Comparison of ENCODE assay signal across 1 cellular context in genomic region chr4:99949034-99949998, GRCh38.
TF ChIP-seq lines count a peak whose summit lies in the region.

No MANE protein-coding gene starts in this region.

TF ChIP-seq in HepG2, 621 proteins besides CTCF, POLR2A, EP300 and RAD21 (continued from another document and continues in another):
- TF ChIP-seq ZGPAT (CRISPR knock-in tag; IDR thresholded peaks at IDR 0.05) (peak; percentile 61; the same call in 1 of the 2 replicates), YY1 (IDR thresholded peaks at IDR 0.05; ENCODE audit: insufficient read depth, insufficient replicate concordance, low read depth, low read length) (peak; percentile 65), KLF15 (CRISPR knock-in tag; IDR thresholded peaks at IDR 0.05; ENCODE audit: borderline replicate concordance) (no peak), MAF1 (CRISPR knock-in tag; IDR thresholded peaks at IDR 0.05; ENCODE audit: borderline replicate concordance) (no peak), ZNF235 (CRISPR knock-in tag; IDR thresholded peaks at IDR 0.05; ENCODE audit: borderline replicate concordance) (no peak), ZNF432 (CRISPR knock-in tag; IDR thresholded peaks at IDR 0.05; ENCODE audit: borderline replicate concordance) (no peak), E2F2 (CRISPR knock-in tag; IDR thresholded peaks at IDR 0.05; ENCODE audit: borderline replicate concordance) (no peak), ZNF652 (CRISPR knock-in tag; IDR thresholded peaks at IDR 0.05; ENCODE audit: borderline replicate concordance, low read depth) (no peak), ZBTB20 (CRISPR knock-in tag; IDR thresholded peaks at IDR 0.05; ENCODE audit: borderline replicate concordance, low read depth) (peak; percentile 48; the same call in 1 of the 2 replicates), MEIS1 (CRISPR knock-in tag; IDR thresholded peaks at IDR 0.05; ENCODE audit: borderline replicate concordance) (no peak), ZNF33B (CRISPR knock-in tag; IDR thresholded peaks at IDR 0.05) (no peak), FOXJ3 (CRISPR knock-in tag; IDR thresholded peaks at IDR 0.05; ENCODE audit: borderline replicate concordance) (no peak), GMEB1 (CRISPR knock-in tag; IDR thresholded peaks at IDR 0.05; ENCODE audit: borderline replicate concordance) (0 out of 2 replicates have a peak, but pooled peaks have one; percentile 53), ZNF576 (CRISPR knock-in tag; IDR thresholded peaks at IDR 0.05) (no peak), ELF1 (CRISPR knock-in tag; IDR thresholded peaks at IDR 0.05) (no peak), PATZ1 (CRISPR knock-in tag; IDR thresholded peaks at IDR 0.05) (peak; percentile 59; the same call in 1 of the 2 replicates), RFXANK (CRISPR knock-in tag; IDR thresholded peaks at IDR 0.05) (no peak), ZNF234 (CRISPR knock-in tag; conservative IDR thresholded peaks at IDR 0.05) (0 out of 2 replicates have a peak, but pooled peaks have one; percentile 43), MNT (IDR thresholded peaks at IDR 0.05) (no peak), THAP9 (CRISPR knock-in tag; IDR thresholded peaks at IDR 0.05; ENCODE audit: borderline replicate concordance) (peak; percentile 43; the same call in 1 of the 2 replicates), DZIP1 (CRISPR knock-in tag; IDR thresholded peaks at IDR 0.05) (no peak), ZNF710 (CRISPR knock-in tag; IDR thresholded peaks at IDR 0.05; ENCODE audit: borderline replicate concordance) (no peak), ZNF713 (CRISPR knock-in tag; IDR thresholded peaks at IDR 0.05) (0 out of 2 replicates have a peak, but pooled peaks have one; percentile 27), TFE3 (CRISPR knock-in tag; IDR thresholded peaks at IDR 0.05) (no peak), BATF2 (CRISPR knock-in tag; IDR thresholded peaks at IDR 0.05) (no peak), TP53 (CRISPR knock-in tag; conservative IDR thresholded peaks at IDR 0.05) (no peak), PLRG1 (conservative IDR thresholded peaks at IDR 0.05) (no peak), ZNF496 (CRISPR knock-in tag; IDR thresholded peaks at IDR 0.05; ENCODE audit: insufficient replicate concordance) (no peak), SP4 (CRISPR knock-in tag; IDR thresholded peaks at IDR 0.05) (0 out of 2 replicates have a peak, but pooled peaks have one; percentile 11), MBD4 (IDR thresholded peaks at IDR 0.05; ENCODE audit: borderline replicate concordance, low read length) (no peak), ZNF274 (CRISPR knock-in tag; IDR thresholded peaks at IDR 0.05) (0 out of 2 replicates have a peak, but pooled peaks have one; percentile 25), TOPORS (CRISPR knock-in tag; IDR thresholded peaks at IDR 0.05) (no peak), ZNF510 (CRISPR knock-in tag; IDR thresholded peaks at IDR 0.05; ENCODE audit: low read depth) (no peak), ZNF879 (CRISPR knock-in tag; IDR thresholded peaks at IDR 0.05) (no peak), ZNF549 (CRISPR knock-in tag; IDR thresholded peaks at IDR 0.05) (no peak), ZNF773 (CRISPR knock-in tag; IDR thresholded peaks at IDR 0.05; ENCODE audit: borderline replicate concordance) (no peak), ADNP (CRISPR knock-in tag; IDR thresholded peaks at IDR 0.05) (no peak), ZBTB2 (CRISPR knock-in tag; IDR thresholded peaks at IDR 0.05; ENCODE audit: low read depth) (no peak), ZNF205 (CRISPR knock-in tag; IDR thresholded peaks at IDR 0.05) (no peak), RCOR2 (CRISPR knock-in tag; IDR thresholded peaks at IDR 0.05) (no peak; the same call in 1 of the 2 replicates)
